In the genomic region with DNA sequence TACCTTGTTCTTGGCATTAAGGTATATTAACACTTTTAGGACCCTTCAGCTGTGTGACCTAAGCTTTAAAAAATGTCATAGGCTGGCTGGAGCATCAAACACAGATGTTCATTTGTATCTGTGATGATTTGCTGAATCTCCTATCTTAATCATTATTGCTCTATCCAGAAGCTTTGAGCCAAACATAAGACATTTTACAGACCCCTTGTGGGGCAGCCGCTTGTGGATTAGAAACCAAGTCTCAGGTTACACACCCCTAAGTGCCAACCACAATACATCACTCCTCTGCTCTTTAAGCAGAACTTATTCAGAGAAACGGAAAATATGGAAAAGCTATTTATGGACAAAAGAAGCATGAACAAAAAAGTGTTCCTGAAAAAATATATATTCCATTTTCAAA, we compare ENCODE assay signal across 1 cellular context.
TF ChIP-seq lines count a peak whose summit lies in the region.

No MANE protein-coding gene starts in this region.

TF ChIP-seq in SK-N-SH, 30 proteins besides CTCF, POLR2A, EP300 and RAD21 (continued from another document):
- TF ChIP-seq ELF1 (IDR thresholded peaks at IDR 0.05): no peak
- TF ChIP-seq CHD2 (IDR thresholded peaks at IDR 0.05; ENCODE audit: low read length, partially characterized antibody): no peak
- no peak for TF ChIP-seq JUND (IDR thresholded peaks at IDR 0.05)
- TF ChIP-seq, protein P1, sequence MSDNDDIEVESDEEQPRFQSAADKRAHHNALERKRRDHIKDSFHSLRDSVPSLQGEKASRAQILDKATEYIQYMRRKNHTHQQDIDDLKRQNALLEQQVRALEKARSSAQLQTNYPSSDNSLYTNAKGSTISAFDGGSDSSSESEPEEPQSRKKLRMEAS (IDR thresholded peaks at IDR 0.05; ENCODE audit: low read depth): no peak
- TF ChIP-seq TEAD4 (IDR thresholded peaks at IDR 0.05; ENCODE audit: borderline replicate concordance, insufficient read depth): no peak
